Comparison of ENCODE assay signal across 8 cellular contexts in genomic region chr10:69639291-69640195, GRCh38. TPM values are rescaled to one million over a fixed set of nuclear protein-coding genes. Genes with fewer than 3 reads are reported as not detected.
DNase-seq lines count a peak whose midpoint lies in the region; ATAC-seq and TF ChIP-seq lines count a peak whose summit lies in the region.

No MANE protein-coding gene starts in this region.

- no peaks in the 10 kb centered on the region for H3K36me3 ChIP-seq in ascending aorta

- H3K27me3 ChIP-seq in ascending aorta: no peaks in the 10 kb centered on the region

- H3K9me3 ChIP-seq in ascending aorta: no peaks in the 10 kb centered on the region

- peaks cover 0 to 4% of the 10 kb centered on the region in 2 donors for H3K4me1 ChIP-seq in ascending aorta

- no peak overlapping the region for H3K27ac ChIP-seq in ascending aorta

- intact Hi-C loops in ascending aorta (cut with DNase I): loop anchor here (1.0 to 5.0 kb wide), 2 partner anchors 124 to 212 kb away; no protein-coding TSS in a partner anchor
- intact Hi-C loops in sciatic nerve (cut with DNase I): loop anchor here (5.0 to 10.0 kb wide), 3 partner anchors 122 to 275 kb away; partner anchors contain the start of gene TACR2

- TF ChIP-seq CTCF in ascending aorta (IDR thresholded peaks at IDR 0.05): peak; percentile 70 to 86 (median 73)

- DNase-seq in DMS153 (lab: John Stamatoyannopoulos, UW): peak; percentile 43
- DNase-seq in KG1 (lab: John Stamatoyannopoulos, UW): peak; percentile 34
- DNase-seq in T-helper 22 cell (ENCODE audit: low read depth): peak; percentile 41
- peak in 1 of 2 donors; percentile 72 for DNase-seq in ascending aorta (ENCODE audit: low spot score in 2 of 2)
- peak; percentile 78 for DNase-seq in hepatic stellate cell (ENCODE audit: low spot score)
- peak; percentile 81 for DNase-seq in sciatic nerve (ENCODE audit: low spot score)

- peak; percentile 58 for ATAC-seq in sciatic nerve
- no peak for ATAC-seq in GM18873 (IDR thresholded peaks at IDR 0.05; ENCODE audit: low FRiP score, unreplicated experiment)
- ATAC-seq in HG03175 (IDR thresholded peaks at IDR 0.05; ENCODE audit: unreplicated experiment): no peak

- no peak overlapping the region for H3K4me3 ChIP-seq in ascending aorta

RNA-seq across cellular contexts. Expression of gene FAM241B, which starts 9.5 kb away (rescaled TPM):
- total RNA-seq in ascending aorta (not detected), sciatic nerve (6.1 TPM)
